1 cellular context compared by ENCODE assay signal in genomic region chr15:82231842-82232241, GRCh38.
TF ChIP-seq lines count a peak whose summit lies in the region.

No MANE protein-coding gene starts in this region.

TF ChIP-seq in K562, 482 proteins besides CTCF, POLR2A, EP300 and RAD21 (continued from another document and continues in another):
- TF ChIP-seq ZNF280B (CRISPR knock-in tag; IDR thresholded peaks at IDR 0.05) (no peak), HDAC1 (IDR thresholded peaks at IDR 0.05) (peak in 1 of 2 experiments; percentile 30; a peak in 1 of 4 replicates), SRSF9 (IDR thresholded peaks at IDR 0.05; ENCODE audit: borderline replicate concordance, low read depth, low read length) (no peak), YBX1 (IDR thresholded peaks at IDR 0.05) (no peak), PTRF (tag; IDR thresholded peaks at IDR 0.05) (no peak), NFIX (CRISPR knock-in tag; IDR thresholded peaks at IDR 0.05; ENCODE audit: low read depth) (no peak), ZNF184 (CRISPR knock-in tag; IDR thresholded peaks at IDR 0.05) (no peak), ZNF197 (CRISPR knock-in tag; IDR thresholded peaks at IDR 0.05; ENCODE audit: low read depth) (no peak), POLR2AphosphoS5 (IDR thresholded peaks at IDR 0.05; ENCODE audit: control insufficient read depth, insufficient read depth, low read depth, low read length) (peak; percentile 49; the same call in 1 of the 2 replicates), ARID3A (IDR thresholded peaks at IDR 0.05; ENCODE audit: borderline replicate concordance, low read depth, low read length) (0 out of 2 replicates have a peak, but pooled peaks have one; percentile 13), ZNF512 (tag; IDR thresholded peaks at IDR 0.05) (no peak), ZNF699 (CRISPR knock-in tag; IDR thresholded peaks at IDR 0.05; ENCODE audit: insufficient replicate concordance) (no peak), ZNF354B (CRISPR knock-in tag; IDR thresholded peaks at IDR 0.05) (no peak), CTBP1 (IDR thresholded peaks at IDR 0.05; ENCODE audit: borderline replicate concordance) (0 out of 2 replicates have a peak, but pooled peaks have one; percentile 46), IFI16 (CRISPR knock-in tag; IDR thresholded peaks at IDR 0.05) (no peak), ZNF398 (CRISPR knock-in tag; IDR thresholded peaks at IDR 0.05) (no peak), CAMTA2 (CRISPR knock-in tag; conservative IDR thresholded peaks at IDR 0.05) (no peak), SIN3A (IDR thresholded peaks at IDR 0.05; ENCODE audit: borderline replicate concordance in 2 of 2, control insufficient read depth in 1 of 2, low read depth in 2 of 2, low read length in 2 of 2) (no peak), ETV1 (tag; conservative IDR thresholded peaks at IDR 0.05; ENCODE audit: low read depth) (peak; percentile 89), SMAD4 (CRISPR knock-in tag; conservative IDR thresholded peaks at IDR 0.05) (no peak), GMEB1 (CRISPR knock-in tag; IDR thresholded peaks at IDR 0.05) (no peak), FOXJ3 (CRISPR knock-in tag; IDR thresholded peaks at IDR 0.05) (no peak), TGIF2 (CRISPR knock-in tag; IDR thresholded peaks at IDR 0.05) (no peak), CBFA2T3 (IDR thresholded peaks at IDR 0.05) (peak; percentile 83), RNF219 (CRISPR knock-in tag; IDR thresholded peaks at IDR 0.05) (no peak), MAFG (tag; conservative IDR thresholded peaks at IDR 0.05) (no peak), TSC22D4 (tag; IDR thresholded peaks at IDR 0.05) (no peak), L3MBTL2 (IDR thresholded peaks at IDR 0.05) (0 out of 2 replicates have a peak, but pooled peaks have one; percentile 25), CBFA2T2 (conservative IDR thresholded peaks at IDR 0.05) (peak; percentile 62), MBD2 (IDR thresholded peaks at IDR 0.05; ENCODE audit: borderline replicate concordance, low read depth) (no peak), ZNF143 (CRISPR knock-in tag; IDR thresholded peaks at IDR 0.05) (no peak), ARID1B (IDR thresholded peaks at IDR 0.05) (peak; percentile 83), ELF2 (CRISPR knock-in tag; IDR thresholded peaks at IDR 0.05) (no peak), DPF2 (IDR thresholded peaks at IDR 0.05) (peak; percentile 74), BCOR (IDR thresholded peaks at IDR 0.05) (no peak), TRIM24 (IDR thresholded peaks at IDR 0.05) (peak; percentile 13 to 61; a peak in 2 of 4 replicates), KLF16 (IDR thresholded peaks at IDR 0.05) (no peak), NFXL1 (CRISPR knock-in tag; IDR thresholded peaks at IDR 0.05) (no peak), CTCFL (IDR thresholded peaks at IDR 0.05; ENCODE audit: borderline replicate concordance, insufficient read depth, low read depth, low read length, poor library complexity, severe bottlenecking) (no peak), ATF7 (IDR thresholded peaks at IDR 0.05) (0 out of 2 replicates have a peak, but pooled peaks have one; percentile 41), FOS (IDR thresholded peaks at IDR 0.05; ENCODE audit: extremely low read depth, insufficient read length) (no peak), SMARCA5 (IDR thresholded peaks at IDR 0.05) (no peak), ZNF3 (CRISPR knock-in tag; IDR thresholded peaks at IDR 0.05) (no peak), PATZ1 (CRISPR knock-in tag; IDR thresholded peaks at IDR 0.05; ENCODE audit: borderline replicate concordance) (no peak), HMG20B (CRISPR knock-in tag; IDR thresholded peaks at IDR 0.05) (no peak), SNRNP70 (optimal IDR thresholded peaks at IDR 0.05; ENCODE audit: low read depth, low read length) (no peak), ZBTB2 (IDR thresholded peaks at IDR 0.05) (no peak), FOXP4 (CRISPR knock-in tag; IDR thresholded peaks at IDR 0.05; ENCODE audit: borderline replicate concordance) (no peak)
